1 cellular context compared by ENCODE assay signal in the genomic region with DNA sequence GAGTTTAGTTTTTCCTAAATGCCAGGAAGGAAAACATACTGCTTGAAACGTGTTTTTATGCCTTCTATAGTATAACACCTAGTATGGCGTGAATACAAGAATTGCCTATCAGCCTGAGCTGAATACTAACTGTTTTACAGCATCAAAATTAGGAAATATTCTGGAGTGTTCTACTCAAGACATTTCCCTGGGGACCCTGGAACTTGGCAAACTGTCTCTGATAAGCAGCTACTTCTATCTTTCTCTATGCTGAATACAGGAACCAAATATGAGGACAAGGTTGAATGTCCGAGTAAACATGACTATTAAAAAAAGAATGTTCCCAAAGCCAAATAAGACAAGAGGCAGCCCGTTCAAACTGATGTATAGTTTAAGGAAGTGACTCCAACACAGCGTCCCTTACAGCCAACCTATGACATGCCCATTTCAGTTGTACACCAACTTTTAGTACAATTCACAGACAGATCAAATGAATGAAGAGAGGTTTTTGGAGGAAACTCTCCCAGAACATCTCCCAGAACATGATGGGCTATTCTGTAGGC.
TF ChIP-seq lines count a peak whose summit lies in the region.

No MANE protein-coding gene starts in this region.

TF ChIP-seq in GM12878, 131 proteins besides CTCF, POLR2A, EP300 and RAD21 (continued from another document):
- TF ChIP-seq, protein P1, sequence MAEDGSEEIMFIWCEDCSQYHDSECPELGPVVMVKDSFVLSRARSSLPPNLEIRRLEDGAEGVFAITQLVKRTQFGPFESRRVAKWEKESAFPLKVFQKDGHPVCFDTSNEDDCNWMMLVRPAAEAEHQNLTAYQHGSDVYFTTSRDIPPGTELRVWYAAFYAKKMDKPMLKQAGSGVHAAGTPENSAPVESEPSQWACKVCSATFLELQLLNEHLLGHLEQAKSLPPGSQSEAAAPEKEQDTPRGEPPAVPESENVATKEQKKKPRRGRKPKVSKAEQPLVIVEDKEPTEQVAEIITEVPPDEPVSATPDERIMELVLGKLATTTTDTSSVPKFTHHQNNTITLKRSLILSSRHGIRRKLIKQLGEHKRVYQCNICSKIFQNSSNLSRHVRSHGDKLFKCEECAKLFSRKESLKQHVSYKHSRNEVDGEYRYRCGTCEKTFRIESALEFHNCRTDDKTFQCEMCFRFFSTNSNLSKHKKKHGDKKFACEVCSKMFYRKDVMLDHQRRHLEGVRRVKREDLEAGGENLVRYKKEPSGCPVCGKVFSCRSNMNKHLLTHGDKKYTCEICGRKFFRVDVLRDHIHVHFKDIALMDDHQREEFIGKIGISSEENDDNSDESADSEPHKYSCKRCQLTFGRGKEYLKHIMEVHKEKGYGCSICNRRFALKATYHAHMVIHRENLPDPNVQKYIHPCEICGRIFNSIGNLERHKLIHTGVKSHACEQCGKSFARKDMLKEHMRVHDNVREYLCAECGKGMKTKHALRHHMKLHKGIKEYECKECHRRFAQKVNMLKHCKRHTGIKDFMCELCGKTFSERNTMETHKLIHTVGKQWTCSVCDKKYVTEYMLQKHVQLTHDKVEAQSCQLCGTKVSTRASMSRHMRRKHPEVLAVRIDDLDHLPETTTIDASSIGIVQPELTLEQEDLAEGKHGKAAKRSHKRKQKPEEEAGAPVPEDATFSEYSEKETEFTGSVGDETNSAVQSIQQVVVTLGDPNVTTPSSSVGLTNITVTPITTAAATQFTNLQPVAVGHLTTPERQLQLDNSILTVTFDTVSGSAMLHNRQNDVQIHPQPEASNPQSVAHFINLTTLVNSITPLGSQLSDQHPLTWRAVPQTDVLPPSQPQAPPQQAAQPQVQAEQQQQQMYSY (CRISPR knock-in tag; IDR thresholded peaks at IDR 0.05) = no peak
- TF ChIP-seq IKZF2 (IDR thresholded peaks at IDR 0.05) (no peak), NR2C1 (IDR thresholded peaks at IDR 0.05) (no peak), RBBP5 (conservative IDR thresholded peaks at IDR 0.05) (no peak), NRF1 (conservative IDR thresholded peaks at IDR 0.05; ENCODE audit: low read depth, low read length) (no peak), STAT3 (IDR thresholded peaks at IDR 0.05; ENCODE audit: low read depth, low read length) (no peak), SUZ12 (IDR thresholded peaks at IDR 0.05; ENCODE audit: unreplicated experiment) (no peak)
- TF ChIP-seq, protein P2, sequence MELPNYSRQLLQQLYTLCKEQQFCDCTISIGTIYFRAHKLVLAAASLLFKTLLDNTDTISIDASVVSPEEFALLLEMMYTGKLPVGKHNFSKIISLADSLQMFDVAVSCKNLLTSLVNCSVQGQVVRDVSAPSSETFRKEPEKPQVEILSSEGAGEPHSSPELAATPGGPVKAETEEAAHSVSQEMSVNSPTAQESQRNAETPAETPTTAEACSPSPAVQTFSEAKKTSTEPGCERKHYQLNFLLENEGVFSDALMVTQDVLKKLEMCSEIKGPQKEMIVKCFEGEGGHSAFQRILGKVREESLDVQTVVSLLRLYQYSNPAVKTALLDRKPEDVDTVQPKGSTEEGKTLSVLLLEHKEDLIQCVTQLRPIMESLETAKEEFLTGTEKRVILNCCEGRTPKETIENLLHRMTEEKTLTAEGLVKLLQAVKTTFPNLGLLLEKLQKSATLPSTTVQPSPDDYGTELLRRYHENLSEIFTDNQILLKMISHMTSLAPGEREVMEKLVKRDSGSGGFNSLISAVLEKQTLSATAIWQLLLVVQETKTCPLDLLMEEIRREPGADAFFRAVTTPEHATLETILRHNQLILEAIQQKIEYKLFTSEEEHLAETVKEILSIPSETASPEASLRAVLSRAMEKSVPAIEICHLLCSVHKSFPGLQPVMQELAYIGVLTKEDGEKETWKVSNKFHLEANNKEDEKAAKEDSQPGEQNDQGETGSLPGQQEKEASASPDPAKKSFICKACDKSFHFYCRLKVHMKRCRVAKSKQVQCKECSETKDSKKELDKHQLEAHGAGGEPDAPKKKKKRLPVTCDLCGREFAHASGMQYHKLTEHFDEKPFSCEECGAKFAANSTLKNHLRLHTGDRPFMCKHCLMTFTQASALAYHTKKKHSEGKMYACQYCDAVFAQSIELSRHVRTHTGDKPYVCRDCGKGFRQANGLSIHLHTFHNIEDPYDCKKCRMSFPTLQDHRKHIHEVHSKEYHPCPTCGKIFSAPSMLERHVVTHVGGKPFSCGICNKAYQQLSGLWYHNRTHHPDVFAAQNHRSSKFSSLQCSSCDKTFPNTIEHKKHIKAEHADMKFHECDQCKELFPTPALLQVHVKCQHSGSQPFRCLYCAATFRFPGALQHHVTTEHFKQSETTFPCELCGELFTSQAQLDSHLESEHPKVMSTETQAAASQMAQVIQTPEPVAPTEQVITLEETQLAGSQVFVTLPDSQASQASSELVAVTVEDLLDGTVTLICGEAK (IDR thresholded peaks at IDR 0.05; ENCODE audit: borderline replicate concordance) = no peak
